Comparison of ENCODE assay signal across 36 cellular contexts in genomic region chr7:105320896-105321295, GRCh38.
"Had no signal": no experiment of that assay in that cellular context is flagged by ENCODE, and none has a peak within 500 bp of the region (broad histone marks: within the 10 kb centered on the region; RNA-seq: fewer than 3 reads in every experiment).

No MANE protein-coding gene starts in this region.

- H3K36me3 ChIP-seq: adrenal gland, ascending aorta, brain microvascular endothelial cell, breast epithelium, cardiac muscle cell had no signal

- H3K4me3 Mint-ChIP-seq: activated naive CD4-positive, alpha-beta T cell treated with anti-CD3 and anti-CD28 coated beads for 36 hours; activated naive CD4-positive, alpha-beta T cell treated with anti-CD3 and anti-CD28 coated beads, Interleukin-2, amount 10 ng/mL, durations not matched to agents 7 days and 5 days; activated naive CD4-positive, alpha-beta T cell treated with anti-CD3 and anti-CD28 coated beads, Interleukin-2, amount 50 U/mL, for 24 hours; activated naive CD8-positive, alpha-beta T cell treated with anti-CD3 and anti-CD28 coated beads for 36 hours; activated naive CD8-positive, alpha-beta T cell treated with anti-CD3 and anti-CD28 coated beads, Interleukin-2, amount 10 ng/mL, durations not matched to agents 7 days and 5 days; activated naive CD8-positive, alpha-beta T cell treated with anti-CD3 and anti-CD28 coated beads, Interleukin-2, amount 50 U/mL, for 24 hours; activated T-cell treated with anti-CD3 and anti-CD28 coated beads, Interleukin-2, amount 50 U/mL, for 24 hours; activated T-cell treated with anti-CD3 and anti-CD28 coated beads, Interleukin-2, amount 50 U/mL, for 4 hours; activated T-cell treated with anti-CD3 and anti-CD28 coated beads, Interleukin-2, amount 50 U/mL, for 72 hours; activated T-helper 1 cell treated with anti-CD3 and anti-CD28 coated beads, Interleukin-12 subunit alpha, Interleukin-12 subunit beta, Interleukin-2, Interleukin-4 antibody, amounts not matched to agents 30 ng/mL and 10 ng/mL and 1 ng/mL, durations not matched to agents 14 hours and 24 hours and 36 hours; activated T-helper 17 cell treated with anti-CD3 and anti-CD28 coated beads, Interleukin-2, amount 50 U/mL, for 72 hours; brain; central memory CD8-positive, alpha-beta T cell had no signal

- H3K9me3 Mint-ChIP-seq: activated naive CD4-positive, alpha-beta T cell treated with anti-CD3 and anti-CD28 coated beads for 36 hours; activated naive CD4-positive, alpha-beta T cell treated with anti-CD3 and anti-CD28 coated beads, Interleukin-2, amount 50 U/mL, for 24 hours; activated naive CD8-positive, alpha-beta T cell treated with anti-CD3 and anti-CD28 coated beads, Interleukin-2, amount 10 ng/mL, durations not matched to agents 7 days and 5 days; activated T-cell treated with anti-CD3 and anti-CD28 coated beads, Interleukin-2, amount 50 U/mL, for 24 hours; activated T-cell treated with anti-CD3 and anti-CD28 coated beads, Interleukin-2, amount 50 U/mL, for 4 hours; activated T-cell treated with anti-CD3 and anti-CD28 coated beads, Interleukin-2, amount 50 U/mL, for 72 hours; activated T-helper 1 cell treated with anti-CD3 and anti-CD28 coated beads, Interleukin-12 subunit alpha, Interleukin-12 subunit beta, Interleukin-2, Interleukin-4 antibody, amounts not matched to agents 30 ng/mL and 10 ng/mL and 1 ng/mL, durations not matched to agents 14 hours and 24 hours and 36 hours; activated T-helper 17 cell treated with anti-CD3 and anti-CD28 coated beads, Interleukin-2, amount 50 U/mL, for 72 hours; activated T-helper 2 cell treated with anti-CD3 and anti-CD28 coated beads, Interferon-gamma antibody, Interleukin-2, Interleukin-4, amounts not matched to agents 10 μg/mL and 5 μg/mL and 100 μg/mL, durations not matched to agents 14 hours and 24 hours and 36 hours; central memory CD8-positive, alpha-beta T cell had no signal

- H3K9me3 ChIP-seq: adrenal gland, ascending aorta, body of pancreas, breast epithelium had no signal

- H3K27me3 ChIP-seq: adrenal gland, ascending aorta, body of pancreas, brain microvascular endothelial cell, breast epithelium, cardiac muscle cell had no signal

- H3K27ac ChIP-seq: adrenal gland, ascending aorta, body of pancreas, brain microvascular endothelial cell, breast epithelium, cardiac muscle cell had no signal

- H3K4me3 ChIP-seq: adrenal gland, ascending aorta, body of pancreas, breast epithelium, cardiac muscle cell had no signal

- DNase-seq: activated effector memory CD4-positive, alpha-beta T cell treated with anti-CD3 and anti-CD28 coated beads, Interleukin-2, amount 50 U/mL, for 16 hours; activated effector memory CD4-positive, alpha-beta T cell treated with Interleukin-2 at 50 U/mL for 16 hours; activated gamma-delta T cell treated with Interleukin-2 at 50 U/mL for 16 hours; activated naive CD4-positive, alpha-beta T cell; activated naive CD4-positive, alpha-beta T cell treated with anti-CD3 and anti-CD28 coated beads for 36 hours; activated naive CD4-positive, alpha-beta T cell treated with anti-CD3 and anti-CD28 coated beads, Interleukin-2, amount 10 ng/mL, durations not matched to agents 7 days and 5 days; activated naive CD4-positive, alpha-beta T cell treated with anti-CD3 and anti-CD28 coated beads, Interleukin-2, amount 50 U/mL, for 16 hours; activated naive CD4-positive, alpha-beta T cell treated with Interleukin-2 at 50 U/mL for 16 hours; activated naive CD8-positive, alpha-beta T cell treated with anti-CD3 and anti-CD28 coated beads for 36 hours; activated naive CD8-positive, alpha-beta T cell treated with anti-CD3 and anti-CD28 coated beads, Interleukin-2, amount 10 ng/mL, durations not matched to agents 7 days and 5 days; activated naive CD8-positive, alpha-beta T cell treated with anti-CD3 and anti-CD28 coated beads, Interleukin-2, amount 50 U/mL, for 24 hours; activated T-cell treated with anti-CD3 and anti-CD28 coated beads for 4 hours; activated T-cell treated with anti-CD3 and anti-CD28 coated beads, Interleukin-2, amount 50 U/mL, for 1 hour; activated T-cell treated with anti-CD3 and anti-CD28 coated beads, Interleukin-2, amount 50 U/mL, for 24 hours; activated T-cell treated with anti-CD3 and anti-CD28 coated beads, Interleukin-2, amount 50 U/mL, for 4 hours; activated T-cell treated with anti-CD3 and anti-CD28 coated beads, Interleukin-2, amount 50 U/mL, for 48 hours; activated T-cell treated with anti-CD3 and anti-CD28 coated beads, Interleukin-2, amount 50 U/mL, for 72 hours; adrenal gland; amniotic stem cell; amygdala; anterior cingulate cortex; aorta; body of pancreas; brain microvascular endothelial cell; central memory CD4-positive, alpha-beta T cell; cerebellar nuclear complex had no signal

- H3K27ac Mint-ChIP-seq: activated naive CD4-positive, alpha-beta T cell treated with anti-CD3 and anti-CD28 coated beads for 36 hours; activated naive CD4-positive, alpha-beta T cell treated with anti-CD3 and anti-CD28 coated beads, Interleukin-2, amount 10 ng/mL, durations not matched to agents 7 days and 5 days; activated naive CD4-positive, alpha-beta T cell treated with anti-CD3 and anti-CD28 coated beads, Interleukin-2, amount 50 U/mL, for 72 hours; activated naive CD8-positive, alpha-beta T cell treated with anti-CD3 and anti-CD28 coated beads for 36 hours; activated naive CD8-positive, alpha-beta T cell treated with anti-CD3 and anti-CD28 coated beads, Interleukin-2, amount 10 ng/mL, durations not matched to agents 7 days and 5 days; activated naive CD8-positive, alpha-beta T cell treated with anti-CD3 and anti-CD28 coated beads, Interleukin-2, amount 50 U/mL, for 24 hours; activated T-cell treated with anti-CD3 and anti-CD28 coated beads, Interleukin-2, amount 50 U/mL, for 24 hours; activated T-cell treated with anti-CD3 and anti-CD28 coated beads, Interleukin-2, amount 50 U/mL, for 72 hours; activated T-helper 1 cell treated with anti-CD3 and anti-CD28 coated beads, Interleukin-12 subunit alpha, Interleukin-12 subunit beta, Interleukin-2, Interleukin-4 antibody, amounts not matched to agents 30 ng/mL and 10 ng/mL and 1 ng/mL, durations not matched to agents 14 hours and 24 hours and 36 hours; activated T-helper 17 cell treated with anti-CD3 and anti-CD28 coated beads, Interleukin-2, amount 50 U/mL, for 72 hours; activated T-helper 2 cell treated with anti-CD3 and anti-CD28 coated beads, Interferon-gamma antibody, Interleukin-2, Interleukin-4, amounts not matched to agents 10 μg/mL and 5 μg/mL and 100 μg/mL, durations not matched to agents 14 hours and 24 hours and 36 hours; brain had no signal

- ATAC-seq: activated naive CD4-positive, alpha-beta T cell treated with anti-CD3 and anti-CD28 coated beads, Interleukin-2, amount 50 U/mL, for 72 hours; activated naive CD8-positive, alpha-beta T cell treated with anti-CD3 and anti-CD28 coated beads, Interleukin-2, amount 50 U/mL, for 24 hours; activated T-cell treated with anti-CD3 and anti-CD28 coated beads, Interleukin-2, amount 50 U/mL, for 4 hours; activated T-cell treated with anti-CD3 and anti-CD28 coated beads, Interleukin-2, amount 50 U/mL, for 72 hours; activated T-helper 17 cell treated with anti-CD3 and anti-CD28 coated beads, Interleukin-2, amount 50 U/mL, for 72 hours; body of pancreas had no signal

- H3K4me1 ChIP-seq: ascending aorta, breast epithelium had no signal
